In genomic region chr7:15686209-15686956, GRCh38 we compare ENCODE assay signal across 8 cellular contexts. TPM values are rescaled to one million over a fixed set of nuclear protein-coding genes. Genes with fewer than 3 reads are reported as not detected.
DNase-seq lines count a peak whose midpoint lies in the region; ATAC-seq and TF ChIP-seq lines count a peak whose summit lies in the region.

Gene MEOX2, minus strand, starts transcription at chr7:15686683. Its CDS starts 281 bp downstream, at chr7:15686402.

- H3K4me1 ChIP-seq in endocrine pancreas (ENCODE audit: control insufficient read depth, insufficient read depth, low read length) (no peaks in the 10 kb centered on the region), lung (ENCODE audit: control insufficient read depth in 2 of 2, insufficient read depth in 2 of 2, low read length in 2 of 2) (peaks cover 0 to 17% of the 10 kb centered on the region in 2 donors), tibial artery (peaks cover 0 to 20% (median 3%) of the 10 kb centered on the region in 4 donors)

- H3K36me3 ChIP-seq in endocrine pancreas (ENCODE audit: control insufficient read depth, insufficient read depth, low read length) (no peaks in the 10 kb centered on the region), lung (ENCODE audit: control insufficient read depth in 2 of 2, insufficient read depth in 2 of 2, low read length in 2 of 2) (no peaks in the 10 kb centered on the region), tibial artery (no peaks in the 10 kb centered on the region)

- peak within 1 kb of the TSS; percentile 4 for H3K4me3 ChIP-seq in endocrine pancreas (ENCODE audit: control insufficient read depth, insufficient read depth, low read length)
- peak within 1 kb of the TSS; percentile 42 for H3K4me3 ChIP-seq in lung
- H3K4me3 ChIP-seq in tibial artery: peak within 1 kb of the TSS; percentile 67 to 72

- ATAC-seq in lung (ENCODE audit: insufficient read depth, low FRiP score) (peak; percentile 83), GM19397 (IDR thresholded peaks at IDR 0.05; ENCODE audit: unreplicated experiment) (no peak), HG03442 (IDR thresholded peaks at IDR 0.05; ENCODE audit: unreplicated experiment) (no peak), GM18870 (IDR thresholded peaks at IDR 0.05; ENCODE audit: unreplicated experiment) (no peak)

- DNase-seq in NCI-H2029 (lab: John Stamatoyannopoulos, UW) (peak; percentile 60), lung (ENCODE audit: low spot score) (peak; percentile 57), tibial artery (peak; percentile 85 to 94)
- DNase-seq in activated CD8-positive, alpha-beta memory T cell treated with anti-CD3 and anti-CD28 coated beads for 24 hours: no peak

- H3K9me3 ChIP-seq in endocrine pancreas (ENCODE audit: control insufficient read depth, low read length): no peaks in the 10 kb centered on the region
- peaks cover 0 to 7% of the 10 kb centered on the region in 2 donors for H3K9me3 ChIP-seq in lung (ENCODE audit: control insufficient read depth in 2 of 2, insufficient read depth in 1 of 2, low read length in 1 of 2)
- H3K9me3 ChIP-seq in tibial artery: no peaks in the 10 kb centered on the region

- 3 to 5% methylated on average over 36 of the region's 36 CpGs for WGBS in lung, 2 donors

- H3K27me3 ChIP-seq in endocrine pancreas (ENCODE audit: control insufficient read depth, insufficient read depth, low read length): peaks cover 17% of the 10 kb centered on the region
- H3K27me3 ChIP-seq in lung (ENCODE audit: control insufficient read depth, insufficient read depth): no peaks in the 10 kb centered on the region
- peaks cover 0 to 3% of the 10 kb centered on the region in 2 donors for H3K27me3 ChIP-seq in tibial artery

- peak within 1 kb of the TSS; percentile 79 to 85 for H3K27ac ChIP-seq in lung (ENCODE audit: low read depth in 1 of 2, low read length in 1 of 2)
- H3K27ac ChIP-seq in tibial artery: peak within 1 kb of the TSS; percentile 80 to 87

- TF ChIP-seq CTCF in lung (IDR thresholded peaks at IDR 0.05; ENCODE audit: control extremely low read depth, extremely low read depth): no peak
- TF ChIP-seq CTCF in tibial artery (IDR thresholded peaks at IDR 0.05): no peak

- no peak within 1 kb of the TSS for H3K9ac ChIP-seq in endocrine pancreas (ENCODE audit: control insufficient read depth, insufficient read depth, low read length)

- intact Hi-C loops in tibial artery (cut with DNase I; ENCODE audit: low total_unique reads): loop anchor here (5.0 kb wide), 1 partner anchor 381 kb away; no protein-coding TSS in a partner anchor

RNA-seq across cellular contexts. Expression of gene MEOX2, which starts in this region (rescaled TPM):
- 100 to 1,000 TPM in 1 of 2 donors, 10 to 100 TPM in 1; 21.8 to 103 TPM for total RNA-seq in lung
- 1 to 10 TPM; 3.0 to 5.3 TPM for polyA plus RNA-seq in lung

Comparison
In these comparisons a context has a peak if more than half of its experiments do, and no peak if none do; other contexts are left out.
1. H3K4me3 ChIP-seq: peak in every context shown above with its lines; median percentile 70 in tibial artery; 42 in lung; 4 in endocrine pancreas.